ENCODE assay signal across 16 cellular contexts in genomic region chr1:199272107-199272506, GRCh38.
DNase-seq lines count a peak whose midpoint lies in the region; FAIRE-seq and TF ChIP-seq lines count a peak whose summit lies in the region.
"Had no signal": no experiment of that assay in that cellular context is flagged by ENCODE, and none has a peak within 500 bp of the region (broad histone marks: within the 10 kb centered on the region; RNA-seq: fewer than 3 reads in every experiment).

No MANE protein-coding gene starts in this region.

- DNase-seq in AG20443 (ENCODE audit: low spot score) = peak; percentile 57
- peak; percentile 55 for DNase-seq in NCI-H2107 treated with DMSO at 0.1 percent for 48 hours (lab: John Stamatoyannopoulos, UW; ENCODE audit: unreplicated experiment)
- no peak for DNase-seq in endothelial cell of umbilical vein (ENCODE audit: low read depth, low spot score)
- DNase-seq in non-pigmented ciliary epithelial cell (ENCODE audit: low read depth) = peak; percentile 82
- no peak for DNase-seq in activated T-cell treated with anti-CD3 and anti-CD28 coated beads for 4 hours
- DNase-seq in NK-92 (lab: John Stamatoyannopoulos, UW; ENCODE audit: unreplicated experiment) = no peak
- DNase-seq in HuH-7 (ENCODE audit: low spot score) = no peak
- no peak for DNase-seq in effector memory CD4-positive, alpha-beta T cell
- DNase-seq: activated CD4-positive, alpha-beta T cell treated with anti-CD3 and anti-CD28 coated beads for 36 hours; activated effector memory CD4-positive, alpha-beta T cell treated with anti-CD3 and anti-CD28 coated beads, Interleukin-2, amount 50 U/mL, for 16 hours; cortex of kidney; natural killer cell; NCI-H2171; stimulated activated CD4-positive, alpha-beta T cell treated with anti-CD3 and anti-CD28 coated beads, Interleukin-1b, Interleukin-23, amount 100 ng/mL, for 48 hours; stimulated activated naive CD8-positive, alpha-beta T cell treated with anti-CD3 and anti-CD28 coated beads, Interleukin-15, Interleukin-2, amounts not matched to agents 100 U/mL and 50 U/mL, for 24 hours had no signal

- H4K20me1 ChIP-seq in endothelial cell of umbilical vein (replicated peaks; ENCODE audit: control insufficient read depth, extremely low read depth, insufficient read depth, low read length) = no peaks in the 10 kb centered on the region

- peak overlapping the region; percentile 49 for H3K4me2 ChIP-seq in endothelial cell of umbilical vein (ENCODE audit: insufficient read depth, low read length)

- intact Hi-C loops in endothelial cell of umbilical vein (cut with micrococcal nuclease) = loop anchor here (1.0 to 10.0 kb wide), 14 partner anchors 19 to 827 kb away; no protein-coding TSS in a partner anchor

- POLR2A ChIA-PET in endothelial cell of umbilical vein (lab: Charles Lee) = no interaction called here

- H3K4me3 ChIP-seq in endothelial cell of umbilical vein (replicated peaks in 1 of 3; ENCODE audit: insufficient read depth in 1 of 3, low read depth in 1 of 3, low read length in 3 of 3) = no peak overlapping the region
- no peak overlapping the region for H3K4me3 ChIP-seq in effector memory CD4-positive, alpha-beta T cell (ENCODE audit: insufficient read depth, low read depth, low read length, poor library complexity, severe bottlenecking)

- H3K9me1 ChIP-seq in endothelial cell of umbilical vein (replicated peaks; ENCODE audit: control insufficient read depth, extremely low read depth, insufficient read depth, low read length) = no peaks in the 10 kb centered on the region

- peak overlapping the region; percentile 62 for H3K9ac ChIP-seq in endothelial cell of umbilical vein (replicated peaks; ENCODE audit: extremely low read depth, insufficient read depth, low read length)

- CTCF ChIA-PET in endothelial cell of umbilical vein (lab: Charles Lee) = interaction anchor here (1.0 to 1.8 kb wide), 3 partner anchors 13 to 192 kb away, joined by 3 to 6 read pairs (median 4); no protein-coding TSS in a partner anchor

- H2AFZ ChIP-seq in endothelial cell of umbilical vein (ENCODE audit: low read depth, low read length) = no peak overlapping the region

- no peaks in the 10 kb centered on the region for H3K27me3 ChIP-seq in endothelial cell of umbilical vein (ENCODE audit: control insufficient read depth in 2 of 2, insufficient read depth in 2 of 2, low read length in 2 of 2)
- H3K27me3 ChIP-seq in effector memory CD4-positive, alpha-beta T cell (replicated peaks; ENCODE audit: control insufficient read depth, insufficient read depth, low read length, poor library complexity, severe bottlenecking) = no peaks in the 10 kb centered on the region

- BruUV-seq in endothelial cell of umbilical vein (replicated peaks; lab: Mats Ljungman, UMichigan) = TSS peak; percentile 93

- TF ChIP-seq CTCF in endothelial cell of umbilical vein (IDR thresholded peaks at IDR 0.05; ENCODE audit: extremely low read depth in 1 of 2, insufficient read depth in 1 of 2, low read depth in 1 of 2, low read length in 2 of 2) = no peak

- TF ChIP-seq POLR2A in endothelial cell of umbilical vein (IDR thresholded peaks at IDR 0.05; ENCODE audit: low read depth, low read length) = no peak

- dilution Hi-C loops in endothelial cell of umbilical vein (cut with MboI; ENCODE audit: extremely low pct_ligation_motif_present, low sequenced_read_pairs) = no loop called here

- H3K9me3 ChIP-seq in endothelial cell of umbilical vein (replicated peaks; ENCODE audit: control insufficient read depth, insufficient read depth, low read length) = no peaks in the 10 kb centered on the region
- no peaks in the 10 kb centered on the region for H3K9me3 ChIP-seq in effector memory CD4-positive, alpha-beta T cell (ENCODE audit: control insufficient read depth, low read length)

- no peaks in the 10 kb centered on the region for H3K79me2 ChIP-seq in endothelial cell of umbilical vein (ENCODE audit: control insufficient read depth, insufficient read depth, low read length)

- H3K4me1 ChIP-seq in endothelial cell of umbilical vein (ENCODE audit: control insufficient read depth, extremely low read depth, insufficient read depth, low read length) = peaks cover 25% of the 10 kb centered on the region
- H3K4me1 ChIP-seq in effector memory CD4-positive, alpha-beta T cell (ENCODE audit: control insufficient read depth, insufficient read depth, low read length, poor library complexity, severe bottlenecking) = no peaks in the 10 kb centered on the region

- H3K36me3 ChIP-seq in endothelial cell of umbilical vein (ENCODE audit: control insufficient read depth in 2 of 2, extremely low read depth in 1 of 2, insufficient read depth in 2 of 2, low read length in 2 of 2) = no peaks in the 10 kb centered on the region
- H3K36me3 ChIP-seq in effector memory CD4-positive, alpha-beta T cell (ENCODE audit: control insufficient read depth, insufficient read depth, low read length) = no peaks in the 10 kb centered on the region

- peak; percentile 62 for FAIRE-seq in endothelial cell of umbilical vein (lab: Jason Lieb, UNC)
- FAIRE-seq: HepG2 had no signal

- H3K27ac ChIP-seq in endothelial cell of umbilical vein (ENCODE audit: insufficient read depth, low read depth, low read length) = peak overlapping the region; percentile 86
- no peak overlapping the region for H3K27ac ChIP-seq in effector memory CD4-positive, alpha-beta T cell (ENCODE audit: insufficient read depth, low read length, poor library complexity, severe bottlenecking)

TF ChIP-seq in endothelial cell of umbilical vein, 7 proteins besides CTCF, POLR2A, EP300 and RAD21:
- TF ChIP-seq JUN (IDR thresholded peaks at IDR 0.05; ENCODE audit: borderline replicate concordance, insufficient read depth, insufficient read length, low read depth) (no peak), FOS (IDR thresholded peaks at IDR 0.05; ENCODE audit: borderline replicate concordance, insufficient read depth, low read length) (no peak), MYC (IDR thresholded peaks at IDR 0.05; ENCODE audit: low read depth, low read length) (no peak), MAX (IDR thresholded peaks at IDR 0.05; ENCODE audit: insufficient read depth, insufficient read length) (no peak), POLR2AphosphoS5 (IDR thresholded peaks at IDR 0.05; ENCODE audit: insufficient read depth, low read depth, low read length) (no peak)
TF ChIP-seq in endothelial cell of umbilical vein: peak in this region for 0.

Comparison
In these comparisons a context has a peak if more than half of its experiments do, and no peak if none do; other contexts are left out.
1. DNase-seq: peak in AG20443 (single experiment), NCI-H2107 treated with DMSO at 0.1 percent for 48 hours (single experiment) and non-pigmented ciliary epithelial cell (single experiment); none in endothelial cell of umbilical vein (single experiment), activated T-cell treated with anti-CD3 and anti-CD28 coated beads for 4 hours (single experiment), NK-92 (single experiment), HuH-7 (single experiment) and effector memory CD4-positive, alpha-beta T cell (0 of 3).